Comparison of ENCODE assay signal across 21 cellular contexts in genomic region chr2:35099345-35099744, GRCh38.
"Had no signal": no experiment of that assay in that cellular context is flagged by ENCODE, and none has a peak within 500 bp of the region (broad histone marks: within the 10 kb centered on the region; RNA-seq: fewer than 3 reads in every experiment).

No MANE protein-coding gene starts in this region.

- H3K9me3 ChIP-seq: ovary, right lobe of liver, transverse colon, uterus had no signal

- H3K4me3 ChIP-seq: breast epithelium, mucosa of descending colon, ovary, right lobe of liver, suprapubic skin, transverse colon, uterus had no signal

- H3K4me1 Mint-ChIP-seq: activated naive CD4-positive, alpha-beta T cell treated with anti-CD3 and anti-CD28 coated beads, Interleukin-2, amount 50 U/mL, for 24 hours; naive B cell; stimulated activated naive CD8-positive, alpha-beta T cell treated with anti-CD3 and anti-CD28 coated beads, Interleukin-15, amount 100 ng/mL, for 72 hours had no signal

- H3K4me3 Mint-ChIP-seq: activated naive CD4-positive, alpha-beta T cell treated with anti-CD3 and anti-CD28 coated beads, Interleukin-2, amount 50 U/mL, for 24 hours; activated T-cell treated with anti-CD3 and anti-CD28 coated beads, Interleukin-2, amount 50 U/mL, for 72 hours; naive B cell; stimulated activated naive CD8-positive, alpha-beta T cell treated with anti-CD3 and anti-CD28 coated beads, Interleukin-15, amount 100 ng/mL, for 72 hours had no signal

- H3K36me3 ChIP-seq: breast epithelium, ovary, right lobe of liver, suprapubic skin, transverse colon, uterus had no signal

- H3K36me3 Mint-ChIP-seq: activated naive CD4-positive, alpha-beta T cell treated with anti-CD3 and anti-CD28 coated beads, Interleukin-2, amount 50 U/mL, for 24 hours; naive B cell had no signal

- H3K27ac ChIP-seq: breast epithelium, ovary, right lobe of liver, suprapubic skin, transverse colon, uterus had no signal

- DNase-seq: activated CD4-positive, alpha-beta T cell treated with anti-CD3 and anti-CD28 coated beads, Interleukin-2, amount 50 U/mL, for 1 hour; activated CD4-positive, CD25-positive, alpha-beta regulatory T cell treated with anti-CD3 and anti-CD28 coated beads, Interleukin-2, amount 50 U/mL, for 72 hours; activated CD8-positive, alpha-beta memory T cell treated with anti-CD3 and anti-CD28 coated beads for 24 hours; activated CD8-positive, alpha-beta memory T cell treated with anti-CD3 and anti-CD28 coated beads, Interleukin-2, amount 50 U/mL, for 48 hours; activated effector memory CD4-positive, alpha-beta T cell treated with anti-CD3 and anti-CD28 coated beads, Interleukin-2, amount 50 U/mL, for 16 hours; activated T-cell treated with anti-CD3 and anti-CD28 coated beads, Interleukin-2, amount 50 U/mL, for 72 hours; cortex of kidney; left ventricle myocardium superior; mucosa of descending colon; naive B cell; ovary; right lobe of liver; small intestine; stimulated activated CD4-positive, alpha-beta T cell treated with anti-CD3 and anti-CD28 coated beads, Interleukin-4, amount 100 ng/mL, for 1 hour; stimulated activated naive CD8-positive, alpha-beta T cell treated with anti-CD3 and anti-CD28 coated beads, Interleukin-15, amount 100 ng/mL, for 72 hours; T-helper 9 cell; transverse colon; uterus had no signal

- H3K4me1 ChIP-seq: breast epithelium, right lobe of liver, suprapubic skin, transverse colon, uterus had no signal

- H3K27me3 Mint-ChIP-seq: activated naive CD4-positive, alpha-beta T cell treated with anti-CD3 and anti-CD28 coated beads, Interleukin-2, amount 50 U/mL, for 24 hours; naive B cell; stimulated activated naive CD8-positive, alpha-beta T cell treated with anti-CD3 and anti-CD28 coated beads, Interleukin-15, amount 100 ng/mL, for 72 hours had no signal

- H3K27ac Mint-ChIP-seq: activated naive CD4-positive, alpha-beta T cell treated with anti-CD3 and anti-CD28 coated beads, Interleukin-2, amount 50 U/mL, for 24 hours; activated T-cell treated with anti-CD3 and anti-CD28 coated beads, Interleukin-2, amount 50 U/mL, for 72 hours; naive B cell; stimulated activated naive CD8-positive, alpha-beta T cell treated with anti-CD3 and anti-CD28 coated beads, Interleukin-15, amount 100 ng/mL, for 72 hours had no signal

- H3K27me3 ChIP-seq: breast epithelium, ovary, right lobe of liver, suprapubic skin, transverse colon, uterus had no signal
